15 cellular contexts compared by ENCODE assay signal in genomic region chr10:49605177-49605938, GRCh38. TPM values are rescaled to one million over a fixed set of nuclear protein-coding genes. Genes with fewer than 3 reads are reported as not detected.
DNase-seq lines count a peak whose midpoint lies in the region; TF ChIP-seq lines count a peak whose summit lies in the region.
"Had no signal": no experiment of that assay in that cellular context is flagged by ENCODE, and none has a peak within 500 bp of the region (broad histone marks: within the 10 kb centered on the region; RNA-seq: fewer than 3 reads in every experiment).

No MANE protein-coding gene starts in this region.

- peaks cover 84% of the 10 kb centered on the region for H3K27me3 Mint-ChIP-seq in type B pancreatic cell

- no peak overlapping the region for H3K4me3 Mint-ChIP-seq in type B pancreatic cell
- H3K4me3 Mint-ChIP-seq: activated CD8-positive, alpha-beta T cell treated with anti-CD3 and anti-CD28 coated beads for 36 hours; CD4-positive, alpha-beta T cell had no signal

- no peak overlapping the region for H3K27ac ChIP-seq in coronary artery
- H3K27ac ChIP-seq: cardiac muscle cell, hepatocyte, Peyer's patch had no signal

- H3K4me1 Mint-ChIP-seq in type B pancreatic cell (ENCODE audit: unreplicated experiment): peaks cover 4% of the 10 kb centered on the region

- TF ChIP-seq CTCF in coronary artery (IDR thresholded peaks at IDR 0.05) (no peak), type B pancreatic cell (conservative IDR thresholded peaks at IDR 0.05) (no peak)

- no peaks in the 10 kb centered on the region for H3K9me3 Mint-ChIP-seq in type B pancreatic cell
- H3K9me3 Mint-ChIP-seq: activated CD8-positive, alpha-beta T cell treated with anti-CD3 and anti-CD28 coated beads for 36 hours; CD4-positive, alpha-beta T cell had no signal

- peak; percentile 30 for DNase-seq in activated CD8-positive, alpha-beta memory T cell treated with anti-CD3 and anti-CD28 coated beads for 24 hours
- DNase-seq in activated CD8-positive, alpha-beta memory T cell treated with anti-CD3 and anti-CD28 coated beads, Interleukin-2, amount 50 U/mL, for 4 hours: no peak
- peak; percentile 30 for DNase-seq in NCI-H69 (lab: John Stamatoyannopoulos, UW)
- DNase-seq in coronary artery (ENCODE audit: low spot score): peak; percentile 31
- DNase-seq in type B pancreatic cell (ENCODE audit: extremely low spot score, unreplicated experiment): peak; percentile 45
- no peak for DNase-seq in dedifferentiated amniotic fluid mesenchymal stem cell (ENCODE audit: extremely low spot score)
- no peak for DNase-seq in medulla oblongata (ENCODE audit: extremely low spot score)
- no peak for DNase-seq in T-helper 2 cell
- DNase-seq: activated CD8-positive, alpha-beta T cell treated with anti-CD3 and anti-CD28 coated beads for 36 hours; NCI-H187; stimulated activated CD4-positive, alpha-beta T cell treated with anti-CD3 and anti-CD28 coated beads, Interleukin-1b, Interleukin-23, amount 100 ng/mL, for 48 hours had no signal

- no peak overlapping the region for H3K27ac Mint-ChIP-seq in type B pancreatic cell
- H3K27ac Mint-ChIP-seq: activated CD8-positive, alpha-beta T cell treated with anti-CD3 and anti-CD28 coated beads for 36 hours; CD4-positive, alpha-beta T cell had no signal

- H3K4me3 ChIP-seq in coronary artery: no peak overlapping the region
- H3K4me3 ChIP-seq: cardiac muscle cell, hepatocyte, Peyer's patch had no signal

- no peaks in the 10 kb centered on the region for H3K36me3 Mint-ChIP-seq in type B pancreatic cell

RNA-seq across cellular contexts. Expression of gene SLC18A3, which starts 4.8 kb away (rescaled TPM):
- total RNA-seq in type B pancreatic cell (ENCODE audit: low replicate concordance): 1.6 and 6.2 TPM in 2 replicates
- total RNA-seq: activated CD8-positive, alpha-beta T cell treated with anti-CD3 and anti-CD28 coated beads for 36 hours; cardiac muscle cell; CD4-positive, alpha-beta T cell had no signal

RNA-seq across cellular contexts. Expression of gene CHAT, which starts 8.5 kb away (rescaled TPM):
- total RNA-seq in type B pancreatic cell (ENCODE audit: low replicate concordance): 0.34 and 0.62 TPM in 2 replicates
- total RNA-seq: activated CD8-positive, alpha-beta T cell treated with anti-CD3 and anti-CD28 coated beads for 36 hours; cardiac muscle cell; CD4-positive, alpha-beta T cell had no signal

Comparison
In these comparisons a context has a peak if more than half of its experiments do, and no peak if none do; other contexts are left out.
1. DNase-seq: peak in activated CD8-positive, alpha-beta memory T cell treated with anti-CD3 and anti-CD28 coated beads for 24 hours (single experiment), NCI-H69 (single experiment), coronary artery (single experiment) and type B pancreatic cell (single experiment); none in activated CD8-positive, alpha-beta memory T cell treated with anti-CD3 and anti-CD28 coated beads, Interleukin-2, amount 50 U/mL, for 4 hours (single experiment), dedifferentiated amniotic fluid mesenchymal stem cell (single experiment), medulla oblongata (single experiment) and T-helper 2 cell (0 of 5).